1 cellular context compared by ENCODE assay signal in the genomic region with DNA sequence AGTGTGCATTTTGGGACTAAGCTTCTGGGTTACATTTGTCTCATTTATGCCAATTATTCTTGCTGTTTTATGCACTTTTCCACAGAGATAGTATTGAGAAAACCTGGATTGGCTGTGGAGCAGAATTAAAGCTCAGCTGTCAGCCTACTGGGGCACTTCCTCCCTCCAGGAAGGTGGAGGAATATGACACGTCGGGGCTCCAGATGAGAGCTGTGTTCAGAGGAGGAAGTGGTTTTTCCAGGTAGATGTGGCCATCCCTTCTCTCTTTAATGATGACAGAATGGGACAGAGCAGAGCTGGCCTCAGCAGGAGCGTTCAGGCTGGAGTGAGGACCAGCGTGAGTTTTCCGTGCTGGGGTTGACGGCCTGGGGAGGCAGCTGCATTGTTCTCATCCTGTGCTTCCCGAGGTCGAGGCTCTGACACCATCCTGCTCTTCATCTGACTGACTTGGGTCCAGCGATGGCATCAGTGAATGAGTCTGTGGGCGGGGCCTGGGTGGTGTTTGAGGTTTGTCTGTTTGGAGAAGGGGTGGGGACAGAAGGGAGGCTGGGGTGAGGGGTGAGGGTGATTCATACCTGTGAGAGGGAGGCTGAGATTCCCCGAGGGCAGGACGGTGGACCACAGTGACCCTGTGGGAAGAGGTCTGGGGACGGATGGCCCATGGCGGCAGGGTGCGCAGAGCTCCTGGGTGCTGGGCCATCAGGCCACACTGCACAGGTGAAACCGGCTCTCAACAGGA.
TF ChIP-seq lines count a peak whose summit lies in the region.

No MANE protein-coding gene starts in this region.

TF ChIP-seq in GM23338, 12 proteins besides CTCF, POLR2A, EP300 and RAD21 (continued from another document):
- TF ChIP-seq, protein P1, sequence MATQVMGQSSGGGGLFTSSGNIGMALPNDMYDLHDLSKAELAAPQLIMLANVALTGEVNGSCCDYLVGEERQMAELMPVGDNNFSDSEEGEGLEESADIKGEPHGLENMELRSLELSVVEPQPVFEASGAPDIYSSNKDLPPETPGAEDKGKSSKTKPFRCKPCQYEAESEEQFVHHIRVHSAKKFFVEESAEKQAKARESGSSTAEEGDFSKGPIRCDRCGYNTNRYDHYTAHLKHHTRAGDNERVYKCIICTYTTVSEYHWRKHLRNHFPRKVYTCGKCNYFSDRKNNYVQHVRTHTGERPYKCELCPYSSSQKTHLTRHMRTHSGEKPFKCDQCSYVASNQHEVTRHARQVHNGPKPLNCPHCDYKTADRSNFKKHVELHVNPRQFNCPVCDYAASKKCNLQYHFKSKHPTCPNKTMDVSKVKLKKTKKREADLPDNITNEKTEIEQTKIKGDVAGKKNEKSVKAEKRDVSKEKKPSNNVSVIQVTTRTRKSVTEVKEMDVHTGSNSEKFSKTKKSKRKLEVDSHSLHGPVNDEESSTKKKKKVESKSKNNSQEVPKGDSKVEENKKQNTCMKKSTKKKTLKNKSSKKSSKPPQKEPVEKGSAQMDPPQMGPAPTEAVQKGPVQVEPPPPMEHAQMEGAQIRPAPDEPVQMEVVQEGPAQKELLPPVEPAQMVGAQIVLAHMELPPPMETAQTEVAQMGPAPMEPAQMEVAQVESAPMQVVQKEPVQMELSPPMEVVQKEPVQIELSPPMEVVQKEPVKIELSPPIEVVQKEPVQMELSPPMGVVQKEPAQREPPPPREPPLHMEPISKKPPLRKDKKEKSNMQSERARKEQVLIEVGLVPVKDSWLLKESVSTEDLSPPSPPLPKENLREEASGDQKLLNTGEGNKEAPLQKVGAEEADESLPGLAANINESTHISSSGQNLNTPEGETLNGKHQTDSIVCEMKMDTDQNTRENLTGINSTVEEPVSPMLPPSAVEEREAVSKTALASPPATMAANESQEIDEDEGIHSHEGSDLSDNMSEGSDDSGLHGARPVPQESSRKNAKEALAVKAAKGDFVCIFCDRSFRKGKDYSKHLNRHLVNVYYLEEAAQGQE (IDR thresholded peaks at IDR 0.05; ENCODE audit: unreplicated experiment) = no peak
